ENCODE assay signal across 9 cellular contexts in genomic region chr14:35155962-35156361, GRCh38. TPM values are rescaled to one million over a fixed set of nuclear protein-coding genes. Genes with fewer than 3 reads are reported as not detected.
A peak's percentile ranks its signal among the peaks of the same experiment; 100 is the strongest.
DNase-seq lines count a peak whose midpoint lies in the region; ATAC-seq, FAIRE-seq and TF ChIP-seq lines count a peak whose summit lies in the region.
"Had no signal": no experiment of that assay in that cellular context is flagged by ENCODE, and none has a peak within 500 bp of the region (broad histone marks: within the 10 kb centered on the region; RNA-seq: fewer than 3 reads in every experiment).

No MANE protein-coding gene starts in this region.

- no peaks in the 10 kb centered on the region for H3K27me3 ChIP-seq in CD4-positive, CD25-positive, alpha-beta regulatory T cell (ENCODE audit: control insufficient read depth, insufficient read depth, low read length)
- H3K27me3 ChIP-seq in keratinocyte (ENCODE audit: control insufficient read depth, extremely low read depth, insufficient read depth, low read length) = no peaks in the 10 kb centered on the region

- peak overlapping the region; percentile 13 for H3K4me3 ChIP-seq in CD4-positive, CD25-positive, alpha-beta regulatory T cell (ENCODE audit: low read depth, low read length)
- H3K4me3 ChIP-seq in keratinocyte (ENCODE audit: control insufficient read depth in 2 of 3, extremely low read depth in 1 of 3, insufficient read depth in 2 of 3, low read depth in 1 of 3, low read length in 3 of 3) = no peak overlapping the region

- H3K27ac Mint-ChIP-seq in CD4-positive, CD25-positive, alpha-beta regulatory T cell = peak overlapping the region; percentile 37 to 86 (median 74)
- peak overlapping the region; percentile 47 for H3K27ac Mint-ChIP-seq in activated CD4-positive, alpha-beta memory T cell treated with anti-CD3 and anti-CD28 coated beads, Interleukin-2, amount 10 ng/mL, durations not matched to agents 7 days and 5 days

- POLR2A ChIA-PET in activated CD4-positive, alpha-beta memory T cell treated with anti-CD3 and anti-CD28 coated beads, Interleukin-2, amount 10 ng/mL, durations not matched to agents 7 days and 5 days (lab: Charles Lee) = no interaction called here

- H3K27me3 Mint-ChIP-seq in CD4-positive, CD25-positive, alpha-beta regulatory T cell = no peaks in the 10 kb centered on the region
- H3K27me3 Mint-ChIP-seq in activated CD4-positive, alpha-beta memory T cell treated with anti-CD3 and anti-CD28 coated beads, Interleukin-2, amount 10 ng/mL, durations not matched to agents 7 days and 5 days = no peaks in the 10 kb centered on the region

- H3K9ac ChIP-seq in keratinocyte (ENCODE audit: control insufficient read depth, extremely low read depth, insufficient read depth, low read length) = peak overlapping the region; percentile 18

- H4K20me1 ChIP-seq in keratinocyte (ENCODE audit: control insufficient read depth, extremely low read depth, insufficient read depth, low read length) = no peaks in the 10 kb centered on the region

- CTCF ChIA-PET in activated CD4-positive, alpha-beta memory T cell treated with anti-CD3 and anti-CD28 coated beads, Interleukin-2, amount 10 ng/mL, durations not matched to agents 7 days and 5 days (lab: Charles Lee) = interaction anchor here (1.0 to 1.8 kb wide), 2 partner anchors 14 to 33 kb away, joined by 4 to 5 read pairs; no protein-coding TSS in a partner anchor

- H2AFZ ChIP-seq in keratinocyte (ENCODE audit: control insufficient read depth, low read length) = no peak overlapping the region

- peak overlapping the region; percentile 25 for H3K4me2 ChIP-seq in keratinocyte (ENCODE audit: control insufficient read depth, extremely low read depth, insufficient read depth, low read depth, low read length)

- dilution Hi-C loops in keratinocyte (cut with MboI; ENCODE audit: extremely low pct_ligation_motif_present, low sequenced_read_pairs) = no loop called here

- H3K9me1 ChIP-seq in keratinocyte (ENCODE audit: control insufficient read depth, extremely low read depth, insufficient read depth, low read length) = no peaks in the 10 kb centered on the region

- H3K9me3 ChIP-seq in CD4-positive, CD25-positive, alpha-beta regulatory T cell (ENCODE audit: control insufficient read depth in 2 of 2, low read length in 2 of 2) = no peaks in the 10 kb centered on the region
- H3K9me3 ChIP-seq in keratinocyte (ENCODE audit: control insufficient read depth, low read depth, low read length) = no peaks in the 10 kb centered on the region

- no peak for TF ChIP-seq CTCF in keratinocyte (optimal IDR thresholded peaks at IDR 0.05 in 1 of 3, IDR thresholded peaks at IDR 0.05 in 1 of 3, conservative IDR thresholded peaks at IDR 0.05 in 1 of 3; ENCODE audit: extremely low read depth in 1 of 3, insufficient read depth in 2 of 3, low read length in 3 of 3)

- no peak for DNase-seq in CD4-positive, CD25-positive, alpha-beta regulatory T cell
- peak; percentile 18 for DNase-seq in HCEC 1CT
- no peak for DNase-seq in activated CD4-positive, alpha-beta memory T cell treated with anti-CD3 and anti-CD28 coated beads, Interleukin-2, amount 10 ng/mL, durations not matched to agents 7 days and 5 days
- no peak for DNase-seq in keratinocyte (ENCODE audit: low read depth, low spot score)
- no peak for DNase-seq in NCI-H446 (lab: John Stamatoyannopoulos, UW)
- DNase-seq in iPS-NIHi7 (ENCODE audit: extremely low spot score) = no peak
- no peak for DNase-seq in globus pallidus (ENCODE audit: low spot score)
- DNase-seq: stimulated activated naive CD4-positive, alpha-beta T cell treated with Interleukin-2 at 50 U/mL for 16 hours had no signal

- H3K4me1 ChIP-seq in CD4-positive, CD25-positive, alpha-beta regulatory T cell (ENCODE audit: control insufficient read depth, insufficient read depth, low read length, poor library complexity, severe bottlenecking) = peaks cover 14% of the 10 kb centered on the region
- H3K4me1 ChIP-seq in keratinocyte (ENCODE audit: control insufficient read depth, extremely low read depth, insufficient read depth, low read length) = peaks cover 36% of the 10 kb centered on the region

- no peaks in the 10 kb centered on the region for H3K9me3 Mint-ChIP-seq in CD4-positive, CD25-positive, alpha-beta regulatory T cell
- H3K9me3 Mint-ChIP-seq in activated CD4-positive, alpha-beta memory T cell treated with anti-CD3 and anti-CD28 coated beads, Interleukin-2, amount 10 ng/mL, durations not matched to agents 7 days and 5 days = no peaks in the 10 kb centered on the region

- H3K36me3 Mint-ChIP-seq in CD4-positive, CD25-positive, alpha-beta regulatory T cell = peaks cover 42% of the 10 kb centered on the region
- H3K36me3 Mint-ChIP-seq in activated CD4-positive, alpha-beta memory T cell treated with anti-CD3 and anti-CD28 coated beads, Interleukin-2, amount 10 ng/mL, durations not matched to agents 7 days and 5 days (ENCODE audit: low read depth) = peaks cover 47% of the 10 kb centered on the region

- peaks cover 3% of the 10 kb centered on the region for H3K79me2 ChIP-seq in keratinocyte (ENCODE audit: control insufficient read depth, insufficient read depth, low read length)

- no peak for ATAC-seq in CD4-positive, CD25-positive, alpha-beta regulatory T cell (ENCODE audit: low read depth in 2 of 2)
- no peak for ATAC-seq in GM21515 (IDR thresholded peaks at IDR 0.05; ENCODE audit: unreplicated experiment)

- no peak overlapping the region for H3K27ac ChIP-seq in CD4-positive, CD25-positive, alpha-beta regulatory T cell (ENCODE audit: insufficient read depth, low read length, poor library complexity, severe bottlenecking)
- peak overlapping the region; percentile 67 for H3K27ac ChIP-seq in keratinocyte (ENCODE audit: control insufficient read depth, insufficient read depth, low read length)

- peaks cover 39 to 48% (median 43%) of the 10 kb centered on the region in 4 donors for H3K4me1 Mint-ChIP-seq in CD4-positive, CD25-positive, alpha-beta regulatory T cell
- peaks cover 43% of the 10 kb centered on the region for H3K4me1 Mint-ChIP-seq in activated CD4-positive, alpha-beta memory T cell treated with anti-CD3 and anti-CD28 coated beads, Interleukin-2, amount 10 ng/mL, durations not matched to agents 7 days and 5 days

- H3K36me3 ChIP-seq in CD4-positive, CD25-positive, alpha-beta regulatory T cell (ENCODE audit: control insufficient read depth, insufficient read depth, low read length) = peaks cover 21% of the 10 kb centered on the region
- peaks cover 3 to 6% of the 10 kb centered on the region in 2 experiments for H3K36me3 ChIP-seq in keratinocyte (ENCODE audit: control insufficient read depth in 2 of 2, extremely low read depth in 1 of 2, insufficient read depth in 2 of 2, low read length in 2 of 2)

- peak overlapping the region; percentile 10 to 50 (median 16) for H3K4me3 Mint-ChIP-seq in CD4-positive, CD25-positive, alpha-beta regulatory T cell
- no peak overlapping the region for H3K4me3 Mint-ChIP-seq in activated CD4-positive, alpha-beta memory T cell treated with anti-CD3 and anti-CD28 coated beads, Interleukin-2, amount 10 ng/mL, durations not matched to agents 7 days and 5 days

- peak; percentile 48 for FAIRE-seq in keratinocyte (lab: Jason Lieb, UNC)

RNA-seq across cellular contexts. Expression of gene PRORP, which starts 33.6 kb away (rescaled TPM):
- 49.1 TPM for total RNA-seq in CD4-positive, CD25-positive, alpha-beta regulatory T cell
- polyA plus RNA-seq in CD4-positive, CD25-positive, alpha-beta regulatory T cell = 10 to 100 TPM; 76.3 to 83.1 (median 77.6) TPM
- 10 to 100 TPM; 43.3 to 44.9 TPM for total RNA-seq in activated CD4-positive, alpha-beta memory T cell treated with anti-CD3 and anti-CD28 coated beads, Interleukin-2, amount 10 ng/mL, durations not matched to agents 7 days and 5 days
- polyA plus RNA-seq in keratinocyte = 46.6 to 51.9 TPM (median 48.2 TPM) in 3 replicates
- polyA plus RNA-seq in keratinocyte (2011; ENCODE audit: low read depth) = 6.8 TPM
- polyA plus RNA-seq in keratinocyte (2011; cell fraction: cytosol; rRNA removed) = 36.4 and 51.2 TPM in 2 replicates
- polyA plus RNA-seq in keratinocyte (2011; cell fraction: nucleus; rRNA removed) = 77.0 and 79.3 TPM in 2 replicates
- 24.3 and 35.2 TPM in 2 replicates for polyA plus RNA-seq in keratinocyte (2012; ENCODE audit: low replicate concordance)
- 38.7 to 76.9 TPM (median 57.4 TPM) in 3 replicates for polyA minus RNA-seq in keratinocyte
- 18.6 TPM for polyA minus RNA-seq in keratinocyte (2011; cell fraction: cytosol; rRNA and poly(A)+ RNA removed)
- 34.6 and 62.8 TPM in 2 replicates for polyA minus RNA-seq in keratinocyte (2011; cell fraction: nucleus; rRNA and poly(A)+ RNA removed)

RNA-seq across cellular contexts. Expression of gene PPP2R3C, which starts 34.2 kb away (rescaled TPM):
- 52.6 TPM for total RNA-seq in CD4-positive, CD25-positive, alpha-beta regulatory T cell
- polyA plus RNA-seq in CD4-positive, CD25-positive, alpha-beta regulatory T cell = 100 to 1,000 TPM in 1 of 4 donors, 10 to 100 TPM in 3; 81.5 to 100 (median 89.3) TPM
- total RNA-seq in activated CD4-positive, alpha-beta memory T cell treated with anti-CD3 and anti-CD28 coated beads, Interleukin-2, amount 10 ng/mL, durations not matched to agents 7 days and 5 days = 10 to 100 TPM; 51.7 to 59.4 TPM
- 4.2 to 9.8 TPM (median 7.7 TPM) in 3 replicates for polyA plus RNA-seq in keratinocyte
- 11.2 TPM for polyA plus RNA-seq in keratinocyte (2011; ENCODE audit: low read depth)
- polyA plus RNA-seq in keratinocyte (2011; cell fraction: cytosol; rRNA removed) = 4.0 and 8.7 TPM in 2 replicates
- polyA plus RNA-seq in keratinocyte (2011; cell fraction: nucleus; rRNA removed) = 3.8 and 4.9 TPM in 2 replicates
- 9.1 and 11.9 TPM in 2 replicates for polyA plus RNA-seq in keratinocyte (2012; ENCODE audit: low replicate concordance)
- polyA minus RNA-seq in keratinocyte = 1.6 to 5.1 TPM (median 2.9 TPM) in 3 replicates
- polyA minus RNA-seq in keratinocyte (2011; cell fraction: cytosol; rRNA and poly(A)+ RNA removed) = 3.6 TPM
- 2.7 and 3.9 TPM in 2 replicates for polyA minus RNA-seq in keratinocyte (2011; cell fraction: nucleus; rRNA and poly(A)+ RNA removed)
